ENCODE assay signal across 18 cellular contexts in the genomic region with DNA sequence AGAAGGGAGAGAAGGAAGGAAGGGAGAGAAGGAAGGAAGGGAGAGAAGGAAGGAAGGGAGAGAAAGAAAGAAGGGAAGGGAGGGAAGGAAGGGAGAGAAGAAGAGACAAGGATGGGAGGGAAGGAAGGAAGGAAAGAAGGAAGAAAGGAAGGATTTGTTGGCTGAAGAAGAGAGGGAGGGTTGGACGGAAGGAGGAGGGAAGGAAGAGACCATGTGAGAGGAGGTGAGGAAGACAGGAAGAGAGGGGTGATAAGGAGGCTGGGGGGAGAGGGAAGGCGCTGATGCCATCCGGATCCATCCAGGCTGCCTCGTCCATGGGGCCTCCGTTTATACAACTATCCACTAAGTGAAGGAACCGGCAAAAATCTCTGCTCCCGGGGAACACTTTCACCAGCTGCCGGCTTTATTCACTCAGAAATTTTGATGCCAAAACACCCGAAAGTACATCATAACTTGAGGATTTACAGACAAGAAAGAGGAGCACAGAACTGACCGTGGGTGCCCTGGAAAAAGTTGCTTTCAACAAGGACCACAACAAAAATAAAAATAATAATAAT. TPM values are rescaled to one million over a fixed set of nuclear protein-coding genes. Genes with fewer than 3 reads are reported as not detected.
DNase-seq lines count a peak whose midpoint lies in the region; ATAC-seq and TF ChIP-seq lines count a peak whose summit lies in the region.
"Had no signal": no experiment of that assay in that cellular context is flagged by ENCODE, and none has a peak within 500 bp of the region (broad histone marks: within the 10 kb centered on the region; RNA-seq: fewer than 3 reads in every experiment).

No MANE protein-coding gene starts in this region.

- TF ChIP-seq CTCF in Caco-2 (IDR thresholded peaks at IDR 0.05; ENCODE audit: insufficient read depth in 1 of 2, low read depth in 1 of 2, low read length in 1 of 2, severe bottlenecking in 1 of 2, unreplicated experiment in 1 of 2) (no peak), WTC11 (IDR thresholded peaks at IDR 0.05) (no peak)

- H3K4me3 Mint-ChIP-seq in Caco-2 (ENCODE audit: unreplicated experiment) (no peak overlapping the region), WTC11 (no peak overlapping the region)
- H3K4me3 Mint-ChIP-seq: activated naive CD8-positive, alpha-beta T cell treated with anti-CD3 and anti-CD28 coated beads for 36 hours; central memory CD8-positive, alpha-beta T cell; IgD-negative memory B cell had no signal

- in situ Hi-C loops in ACHN (cut with HindIII; ENCODE audit: low pct_ligation_motif_present, low pct_unique_long_range_greater_than_20kb, low sequenced_read_pairs), result no loop called here

- H3K27ac ChIP-seq in skin epidermis, result peak overlapping the region in 12 of 21 experiments; percentile 2 to 79 (median 54)

- H3K27me3 ChIP-seq in Caco-2 (replicated peaks; ENCODE audit: control insufficient read depth, insufficient read depth, low read length), result no peaks in the 10 kb centered on the region

- no TSS peak for BruUV-seq in Caco-2 (replicated peaks; lab: Mats Ljungman, UMichigan)

- DNase-seq in Caco-2 (no peak), WTC11 (ENCODE audit: low spot score) (no peak), fibroblast of peridontal ligament (ENCODE audit: extremely low read depth) (peak; percentile 4), AG08396 (ENCODE audit: low spot score) (no peak), ACHN (no peak), OCI-M2 (lab: John Stamatoyannopoulos, UW; ENCODE audit: unreplicated experiment) (no peak)
- DNase-seq: activated CD4-positive, alpha-beta T cell treated with anti-CD3 and anti-CD28 coated beads for 4 hours; activated naive CD8-positive, alpha-beta T cell treated with anti-CD3 and anti-CD28 coated beads for 36 hours; AML-193; GOT3; NK-92 treated with Interleukin-12 subunit alpha and Interleukin-12 subunit beta, amount 100 ng/mL, for 24 hours; psoas muscle; SHP77; T-helper 2 cell had no signal

- CTCF ChIA-PET in Caco-2 (lab: Charles Lee), result no interaction called here
- CTCF ChIA-PET in WTC11 (lab: Charles Lee), result no interaction called here

- H3K4me3 ChIP-seq in Caco-2 (ENCODE audit: low read depth, low read length) (no peak overlapping the region), skin epidermis (peak overlapping the region in 1 of 7 experiments; percentile 1)

- peaks cover 18% of the 10 kb centered on the region for H3K36me3 ChIP-seq in Caco-2 (ENCODE audit: control insufficient read depth, insufficient read depth, low read length)

- no peaks in the 10 kb centered on the region for H3K9me3 ChIP-seq in Caco-2
- H3K9me3 ChIP-seq: psoas muscle had no signal

- ATAC-seq in WTC11, result no peak
- ATAC-seq in HG03097 (IDR thresholded peaks at IDR 0.05; ENCODE audit: low FRiP score, unreplicated experiment), result no peak
- ATAC-seq: psoas muscle had no signal

- peaks cover 75% of the 10 kb centered on the region for H3K36me3 Mint-ChIP-seq in Caco-2 (ENCODE audit: insufficient read depth, unreplicated experiment)
- H3K36me3 Mint-ChIP-seq in WTC11, result peaks cover 43% of the 10 kb centered on the region

- peaks cover 11% of the 10 kb centered on the region; the same call in 1 of the 2 replicates for H3K4me1 ChIP-seq in Caco-2
- H3K4me1 ChIP-seq: psoas muscle had no signal

- H3K9me3 Mint-ChIP-seq in Caco-2 (ENCODE audit: unreplicated experiment), result no peaks in the 10 kb centered on the region
- H3K9me3 Mint-ChIP-seq in WTC11, result no peaks in the 10 kb centered on the region
- H3K9me3 Mint-ChIP-seq: activated naive CD8-positive, alpha-beta T cell treated with anti-CD3 and anti-CD28 coated beads for 36 hours; central memory CD8-positive, alpha-beta T cell; IgD-negative memory B cell had no signal

- POLR2A ChIA-PET in Caco-2 (lab: Charles Lee), result no interaction called here
- POLR2A ChIA-PET in WTC11 (lab: Charles Lee), result no interaction called here

- intact Hi-C loops in Caco-2 (cut with micrococcal nuclease; ENCODE audit: unreplicated experiment), result no loop called here

- peak overlapping the region; percentile 68 for H3K27ac Mint-ChIP-seq in Caco-2 (ENCODE audit: unreplicated experiment)
- peak overlapping the region; percentile 83 for H3K27ac Mint-ChIP-seq in WTC11
- H3K27ac Mint-ChIP-seq: activated naive CD8-positive, alpha-beta T cell treated with anti-CD3 and anti-CD28 coated beads for 36 hours; IgD-negative memory B cell had no signal

- peaks cover 7% of the 10 kb centered on the region for H3K4me1 Mint-ChIP-seq in Caco-2 (ENCODE audit: low read depth, unreplicated experiment)
- H3K4me1 Mint-ChIP-seq in WTC11, result peaks cover 38% of the 10 kb centered on the region
- H3K4me1 Mint-ChIP-seq: activated naive CD8-positive, alpha-beta T cell treated with anti-CD3 and anti-CD28 coated beads for 36 hours had no signal

- H3K27me3 Mint-ChIP-seq in Caco-2 (ENCODE audit: insufficient read depth, unreplicated experiment), result no peaks in the 10 kb centered on the region
- no peaks in the 10 kb centered on the region for H3K27me3 Mint-ChIP-seq in WTC11 (ENCODE audit: low read depth)
- H3K27me3 Mint-ChIP-seq: activated naive CD8-positive, alpha-beta T cell treated with anti-CD3 and anti-CD28 coated beads for 36 hours; central memory CD8-positive, alpha-beta T cell; IgD-negative memory B cell had no signal

TF ChIP-seq in WTC11, 78 proteins besides CTCF, POLR2A, EP300 and RAD21:
- no peak for TF ChIP-seq HMGA2 (CRISPR knock-in tag; IDR thresholded peaks at IDR 0.05)
- TF ChIP-seq, protein P1, sequence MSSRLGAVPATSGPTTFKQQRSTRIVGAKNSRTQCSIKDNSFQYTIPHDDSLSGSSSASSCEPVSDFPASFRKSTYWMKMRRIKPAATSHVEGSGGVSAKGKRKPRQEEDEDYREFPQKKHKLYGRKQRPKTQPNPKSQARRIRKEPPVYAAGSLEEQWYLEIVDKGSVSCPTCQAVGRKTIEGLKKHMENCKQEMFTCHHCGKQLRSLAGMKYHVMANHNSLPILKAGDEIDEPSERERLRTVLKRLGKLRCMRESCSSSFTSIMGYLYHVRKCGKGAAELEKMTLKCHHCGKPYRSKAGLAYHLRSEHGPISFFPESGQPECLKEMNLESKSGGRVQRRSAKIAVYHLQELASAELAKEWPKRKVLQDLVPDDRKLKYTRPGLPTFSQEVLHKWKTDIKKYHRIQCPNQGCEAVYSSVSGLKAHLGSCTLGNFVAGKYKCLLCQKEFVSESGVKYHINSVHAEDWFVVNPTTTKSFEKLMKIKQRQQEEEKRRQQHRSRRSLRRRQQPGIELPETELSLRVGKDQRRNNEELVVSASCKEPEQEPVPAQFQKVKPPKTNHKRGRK (CRISPR knock-in tag; IDR thresholded peaks at IDR 0.05; ENCODE audit: borderline replicate concordance), result peak; percentile 67; the same call in 1 of the 2 replicates

RNA-seq across cellular contexts. Expression of a gene that starts 14.9 kb away (rescaled TPM):
- total RNA-seq in Caco-2 (2022), result 54.2 and 64.1 TPM in 2 replicates
- total RNA-seq in WTC11 (2021), result 28.2 to 34.3 TPM (median 33.4 TPM) in 3 replicates

RNA-seq across cellular contexts. Expression of a gene that starts 14.9 kb away (rescaled TPM):
- total RNA-seq in Caco-2 (2022) (63.7 and 68.8 TPM in 2 replicates), WTC11 (2021) (45.1 to 49.2 TPM (median 47.3 TPM) in 3 replicates)
